In genomic region chr2:113965644-113966043, GRCh38 we compare ENCODE assay signal across 8 cellular contexts.
DNase-seq lines count a peak whose midpoint lies in the region; ATAC-seq and TF ChIP-seq lines count a peak whose summit lies in the region.

No MANE protein-coding gene starts in this region.

- peaks cover 2% of the 10 kb centered on the region for H3K4me1 Mint-ChIP-seq in activated CD8-positive, alpha-beta memory T cell treated with anti-CD3 and anti-CD28 coated beads, Interleukin-2, amount 10 ng/mL, durations not matched to agents 7 days and 5 days

- POLR2A ChIA-PET in RWPE1 (lab: Yijun Ruan, JAX; ENCODE audit: low non-redundant PET), result no interaction called here

- H3K9ac ChIP-seq in parathyroid adenoma, result no peak overlapping the region

- H3K27ac ChIP-seq in RWPE1 (no peak overlapping the region), parathyroid adenoma (no peak overlapping the region)

- no peaks in the 10 kb centered on the region for H3K36me3 ChIP-seq in parathyroid adenoma (ENCODE audit: control insufficient read depth, insufficient read depth, low read length)

- no peak for TF ChIP-seq POLR2A in erythroblast (IDR thresholded peaks at IDR 0.05; ENCODE audit: low read length)

- CTCF ChIA-PET in activated CD8-positive, alpha-beta memory T cell treated with anti-CD3 and anti-CD28 coated beads, Interleukin-2, amount 10 ng/mL, durations not matched to agents 7 days and 5 days (lab: Charles Lee), result interaction anchor here (1.0 to 1.6 kb wide), 6 partner anchors 9 to 265 kb away, joined by 3 to 6 read pairs (median 4); partner anchors contain the start of gene SLC35F5
- CTCF ChIA-PET in RWPE1 (lab: Yijun Ruan, JAX), result interaction anchor here (0.5 to 1.1 kb wide), 3 partner anchors 67 to 585 kb away, joined by 3 to 4 read pairs (median 3); no protein-coding TSS in a partner anchor

- no peaks in the 10 kb centered on the region for H3K27me3 ChIP-seq in parathyroid adenoma (ENCODE audit: control insufficient read depth, insufficient read depth, low read length)

- no peak overlapping the region for H2AFZ ChIP-seq in parathyroid adenoma

- H3K79me2 ChIP-seq in parathyroid adenoma, result no peaks in the 10 kb centered on the region

- H3K27ac Mint-ChIP-seq in activated CD8-positive, alpha-beta memory T cell treated with anti-CD3 and anti-CD28 coated beads, Interleukin-2, amount 10 ng/mL, durations not matched to agents 7 days and 5 days, result no peak overlapping the region

- H3K4me1 ChIP-seq in parathyroid adenoma, result peaks cover 2% of the 10 kb centered on the region

- TF ChIP-seq CTCF in RWPE1 (conservative IDR thresholded peaks at IDR 0.05; ENCODE audit: low read depth), result 0 out of 2 replicates have a peak, but pooled peaks have one; percentile 14
- peak; percentile 32 for TF ChIP-seq CTCF in parathyroid adenoma (IDR thresholded peaks at IDR 0.05)

- no peak overlapping the region for H3K4me3 Mint-ChIP-seq in activated CD8-positive, alpha-beta memory T cell treated with anti-CD3 and anti-CD28 coated beads, Interleukin-2, amount 10 ng/mL, durations not matched to agents 7 days and 5 days

- peak; percentile 83 for ATAC-seq in activated CD8-positive, alpha-beta memory T cell treated with anti-CD3 and anti-CD28 coated beads, Interleukin-2, amount 10 ng/mL, durations not matched to agents 7 days and 5 days
- ATAC-seq in GM21423 (IDR thresholded peaks at IDR 0.05; ENCODE audit: unreplicated experiment) (peak; percentile 77), HG03558 (IDR thresholded peaks at IDR 0.05; ENCODE audit: extremely low read depth, unreplicated experiment) (peak; percentile 73)

- H3K4me2 ChIP-seq in parathyroid adenoma (ENCODE audit: low read length), result no peak overlapping the region

- peaks cover 12% of the 10 kb centered on the region for H3K36me3 Mint-ChIP-seq in activated CD8-positive, alpha-beta memory T cell treated with anti-CD3 and anti-CD28 coated beads, Interleukin-2, amount 10 ng/mL, durations not matched to agents 7 days and 5 days

- H3K27me3 Mint-ChIP-seq in activated CD8-positive, alpha-beta memory T cell treated with anti-CD3 and anti-CD28 coated beads, Interleukin-2, amount 10 ng/mL, durations not matched to agents 7 days and 5 days, result no peaks in the 10 kb centered on the region

- no peak overlapping the region for H3K4me3 ChIP-seq in parathyroid adenoma (ENCODE audit: low read depth, low read length)

- no peaks in the 10 kb centered on the region for H3K9me3 Mint-ChIP-seq in activated CD8-positive, alpha-beta memory T cell treated with anti-CD3 and anti-CD28 coated beads, Interleukin-2, amount 10 ng/mL, durations not matched to agents 7 days and 5 days (ENCODE audit: low read depth)

- H3K9me3 ChIP-seq in parathyroid adenoma (ENCODE audit: control insufficient read depth, low read length), result no peaks in the 10 kb centered on the region

- no peak for DNase-seq in activated CD8-positive, alpha-beta memory T cell treated with anti-CD3 and anti-CD28 coated beads, Interleukin-2, amount 10 ng/mL, durations not matched to agents 7 days and 5 days
- no peak for DNase-seq in activated CD8-positive, alpha-beta memory T cell treated with anti-CD3 and anti-CD28 coated beads, Interleukin-2, amount 50 U/mL, for 48 hours
- DNase-seq in RWPE1 (ENCODE audit: low spot score), result no peak
- peak; percentile 54 to 59 for DNase-seq in erythroblast (lab: John Stamatoyannopoulos, UW)
- DNase-seq in AG20443 (ENCODE audit: low spot score), result no peak

Comparison
In these comparisons a context has a peak if more than half of its experiments do, and no peak if none do; other contexts are left out.
1. DNase-seq: peak in erythroblast (2 of 2); none in activated CD8-positive, alpha-beta memory T cell treated with anti-CD3 and anti-CD28 coated beads, Interleukin-2, amount 10 ng/mL, durations not matched to agents 7 days and 5 days (single experiment), activated CD8-positive, alpha-beta memory T cell treated with anti-CD3 and anti-CD28 coated beads, Interleukin-2, amount 50 U/mL, for 48 hours (single experiment), RWPE1 (single experiment) and AG20443 (single experiment).
2. Peak in every context shown above with its lines, with median percentiles within 50 percentile points of each other: ATAC-seq.